ENCODE assay signal across 8 cellular contexts in the genomic region with DNA sequence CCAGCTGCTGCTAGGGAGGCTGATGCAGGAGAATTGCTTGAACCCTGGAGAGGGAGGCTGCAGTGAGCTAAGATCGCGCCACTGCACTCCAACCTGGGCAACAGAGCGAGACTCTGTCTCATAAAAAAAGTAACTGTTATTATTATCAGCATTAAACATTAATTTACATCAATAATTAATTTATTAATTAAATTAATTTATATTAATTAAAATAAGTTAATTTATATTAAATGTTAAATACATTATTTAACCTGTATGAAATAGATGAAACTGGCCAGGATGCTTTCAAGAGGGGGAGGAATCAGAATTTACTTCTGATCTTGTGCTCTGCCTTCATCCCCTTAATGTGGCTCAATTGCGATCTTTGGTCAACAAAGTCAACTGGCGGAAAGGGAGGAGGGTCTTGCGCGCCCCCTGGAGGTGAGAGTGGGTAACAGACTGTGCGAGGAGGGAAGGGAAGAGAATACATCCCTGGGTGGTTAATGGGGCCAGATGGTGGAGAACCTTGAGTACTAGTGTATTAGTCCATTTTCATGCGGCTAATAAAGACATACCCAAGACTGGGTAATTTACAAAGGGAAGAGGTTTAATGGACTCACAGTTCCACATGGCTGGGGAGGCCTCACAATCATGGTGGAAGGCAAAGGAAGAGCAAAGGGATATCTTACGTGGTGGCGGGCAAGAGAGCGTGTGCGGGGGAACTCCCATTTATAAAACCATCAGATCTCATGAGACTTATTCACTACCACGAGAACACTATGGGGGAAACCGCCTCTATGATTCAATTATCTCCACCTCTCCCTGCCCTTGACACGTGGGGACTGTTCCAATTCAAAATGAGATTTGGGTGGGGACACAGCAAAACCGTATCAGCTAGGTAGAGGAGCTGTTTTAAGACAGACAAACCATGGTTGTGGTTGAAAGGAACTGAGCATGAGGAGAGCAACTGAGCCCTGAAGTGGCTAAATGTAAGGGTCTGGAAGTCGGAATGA. TPM values are rescaled to one million over a fixed set of nuclear protein-coding genes. Genes with fewer than 3 reads are reported as not detected.
A peak's percentile ranks its signal among the peaks of the same experiment; 100 is the strongest.
DNase-seq lines count a peak whose midpoint lies in the region; ATAC-seq, FAIRE-seq and TF ChIP-seq lines count a peak whose summit lies in the region.

No MANE protein-coding gene starts in this region.

- H3K4me3 Mint-ChIP-seq in activated CD4-positive, alpha-beta T cell treated with anti-CD3 and anti-CD28 coated beads, Interleukin-2, amount 10 ng/mL, durations not matched to agents 24 days and 14 days: no peak overlapping the region

- DNase-seq in GM12891 (ENCODE audit: insufficient read length, low spot score) (peak; percentile 40), NCI-H460 (ENCODE audit: extremely low read depth, low read depth) (peak; percentile 65), dermis microvascular lymphatic vessel endothelial cell (ENCODE audit: low read depth in 2 of 2) (peak; percentile 34 to 70), lung microvascular endothelial cell (ENCODE audit: low read depth in 2 of 2) (peak; percentile 67 to 74), DMS153 treated with DMSO at 0.1 percent for 48 hours (lab: John Stamatoyannopoulos, UW; ENCODE audit: unreplicated experiment) (no peak)
- peak; percentile 92 for DNase-seq in activated CD4-positive, alpha-beta T cell treated with anti-CD3 and anti-CD28 coated beads, Interleukin-2, amount 10 ng/mL, durations not matched to agents 24 days and 14 days
- peak; percentile 58 to 75 for DNase-seq in stimulated activated CD8-positive, alpha-beta memory T cell treated with anti-CD3 and anti-CD28 coated beads, Interleukin-2, amount 100 ng/mL, for 48 hours (ENCODE audit: low read depth in 2 of 2)

- no peaks in the 10 kb centered on the region for H3K27me3 Mint-ChIP-seq in activated CD4-positive, alpha-beta T cell treated with anti-CD3 and anti-CD28 coated beads, Interleukin-2, amount 10 ng/mL, durations not matched to agents 24 days and 14 days

- H3K27ac Mint-ChIP-seq in activated CD4-positive, alpha-beta T cell treated with anti-CD3 and anti-CD28 coated beads, Interleukin-2, amount 10 ng/mL, durations not matched to agents 24 days and 14 days: no peak overlapping the region

- TF ChIP-seq POLR2A in GM12891 (IDR thresholded peaks at IDR 0.05; ENCODE audit: low read depth, low read length): no peak

- no peak for ATAC-seq in HG02973 (IDR thresholded peaks at IDR 0.05; ENCODE audit: unreplicated experiment)

- peaks cover 12% of the 10 kb centered on the region for H3K4me1 Mint-ChIP-seq in activated CD4-positive, alpha-beta T cell treated with anti-CD3 and anti-CD28 coated beads, Interleukin-2, amount 10 ng/mL, durations not matched to agents 24 days and 14 days

- peak; percentile 85 for FAIRE-seq in GM12891 (lab: Jason Lieb, UNC)

- intact Hi-C loops in activated CD4-positive, alpha-beta T cell treated with anti-CD3 and anti-CD28 coated beads, Interleukin-2, amount 10 ng/mL, durations not matched to agents 24 days and 14 days (cut with micrococcal nuclease): loop anchor here (1.0 to 2.0 kb wide), 3 partner anchors 245 to 725 kb away; no protein-coding TSS in a partner anchor

- H3K36me3 Mint-ChIP-seq in activated CD4-positive, alpha-beta T cell treated with anti-CD3 and anti-CD28 coated beads, Interleukin-2, amount 10 ng/mL, durations not matched to agents 24 days and 14 days (ENCODE audit: low read depth): no peaks in the 10 kb centered on the region

- H3K9me3 Mint-ChIP-seq in activated CD4-positive, alpha-beta T cell treated with anti-CD3 and anti-CD28 coated beads, Interleukin-2, amount 10 ng/mL, durations not matched to agents 24 days and 14 days: no peaks in the 10 kb centered on the region

TF ChIP-seq in GM12891, 5 proteins besides CTCF, POLR2A, EP300 and RAD21:
- TF ChIP-seq PAX5 (IDR thresholded peaks at IDR 0.05; ENCODE audit: insufficient read depth, low read length, severe bottlenecking) (no peak), SPI1 (IDR thresholded peaks at IDR 0.05; ENCODE audit: low read depth, low read length) (no peak), TAF1 (IDR thresholded peaks at IDR 0.05; ENCODE audit: low read depth, low read length) (no peak), POU2F2 (IDR thresholded peaks at IDR 0.05; ENCODE audit: low read depth, low read length) (no peak)

RNA-seq across cellular contexts. Expression of a gene that starts 15.7 kb away (rescaled TPM):
- polyA plus RNA-seq in GM12891 (2012; ENCODE audit: low read depth, missing spikeins): 3.9 TPM
- total RNA-seq in NCI-H460 (2014; rRNA removed; shearing (Covaris generic)): 7.5 and 9.5 TPM in 2 replicates
- polyA plus RNA-seq in NCI-H460 (2014; cell fraction: nucleus; rRNA removed): 2.9 and 3.4 TPM in 2 replicates
- total RNA-seq in activated CD4-positive, alpha-beta T cell treated with anti-CD3 and anti-CD28 coated beads, Interleukin-2, amount 10 ng/mL, durations not matched to agents 24 days and 14 days: 4.4 and 5.1 TPM in 2 replicates
- total RNA-seq in dermis microvascular lymphatic vessel endothelial cell (8.3 and 10.6 TPM in 2 replicates), lung microvascular endothelial cell (4.0 and 7.6 TPM in 2 replicates)
